Comparison of ENCODE assay signal across 7 cellular contexts in the genomic region with DNA sequence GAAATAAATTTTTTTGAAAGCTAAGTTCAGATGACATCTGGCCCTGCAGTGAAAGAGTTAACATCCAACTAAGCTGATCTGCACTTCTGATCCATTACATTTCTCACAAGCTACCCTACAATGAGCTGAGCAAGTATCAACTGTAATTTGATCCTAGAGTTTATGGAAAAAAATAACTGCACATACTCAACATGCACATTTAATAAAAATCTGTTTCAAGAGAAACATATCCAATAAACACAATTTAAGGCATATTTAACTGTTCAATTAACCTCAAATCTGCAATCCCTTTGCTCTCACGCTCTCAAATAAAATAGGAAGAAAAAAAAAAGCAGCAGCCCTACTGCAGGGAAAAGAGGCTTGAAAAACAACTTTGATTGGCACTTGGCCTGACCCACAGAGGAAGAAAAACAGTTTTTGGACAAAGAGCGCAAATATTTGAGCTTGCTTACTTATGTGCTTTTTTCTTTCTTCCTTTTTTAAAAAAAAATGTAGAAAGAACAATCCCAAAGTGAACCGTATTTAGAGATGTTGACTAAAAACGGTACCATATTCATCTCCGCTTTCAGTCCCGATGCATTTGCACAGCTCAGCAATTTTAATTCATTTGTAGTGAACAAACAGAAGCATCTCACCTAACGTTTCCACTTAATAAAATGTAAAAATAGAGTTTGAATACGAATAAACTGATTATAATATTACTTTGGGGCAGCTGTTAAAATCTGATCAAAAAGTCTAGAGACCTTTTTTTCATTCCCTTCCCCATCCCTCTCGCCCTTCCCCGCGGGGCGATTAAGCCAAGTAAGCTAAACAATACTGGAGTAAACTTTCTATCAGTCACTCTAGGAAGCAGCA. TPM values are rescaled to one million over a fixed set of nuclear protein-coding genes. Genes with fewer than 3 reads are reported as not detected.
DNase-seq lines count a peak whose midpoint lies in the region; ATAC-seq and TF ChIP-seq lines count a peak whose summit lies in the region.

No MANE protein-coding gene starts in this region.

- H3K36me3 ChIP-seq in lower lobe of right lung (no peaks in the 10 kb centered on the region), thyroid gland (no peaks in the 10 kb centered on the region)

- no TSS peak for BruUV-seq in MCF 10A (replicated peaks; lab: Mats Ljungman, UMichigan)

- H3K27me3 Mint-ChIP-seq in MCF 10A (ENCODE audit: insufficient read depth, unreplicated experiment): no peaks in the 10 kb centered on the region

- no peak for TF ChIP-seq POLR2A in thyroid gland (IDR thresholded peaks at IDR 0.05)

- H3K27ac ChIP-seq in lower lobe of right lung (peak overlapping the region; percentile 80), thyroid gland (peak overlapping the region in 2 of 3 donors; percentile 86 to 95)

- DNase-seq in GM12865 (ENCODE audit: low read depth): no peak
- DNase-seq in NCI-H446 (lab: John Stamatoyannopoulos, UW): peak; percentile 27 to 53
- DNase-seq in MCF 10A (ENCODE audit: unreplicated experiment): peak; percentile 9
- DNase-seq in lower lobe of right lung: no peak
- no peak for DNase-seq in thyroid gland
- no peak for DNase-seq in activated CD4-positive, CD25-positive, alpha-beta regulatory T cell treated with anti-CD3 and anti-CD28 coated beads, Interleukin-2, amount 50 U/mL, for 72 hours
- no peak for DNase-seq in UCSD-AML1 (lab: John Stamatoyannopoulos, UW; ENCODE audit: unreplicated experiment)

- CTCF ChIA-PET in MCF 10A (lab: Yijun Ruan, JAX): interaction anchor here (0.6 to 2.0 kb wide), 15 partner anchors 74 to 1487 kb away, joined by 3 to 10 read pairs (median 4); no protein-coding TSS in a partner anchor

- H3K4me1 ChIP-seq in lower lobe of right lung: peaks cover 30% of the 10 kb centered on the region
- H3K4me1 ChIP-seq in thyroid gland: peaks cover 13 to 21% of the 10 kb centered on the region in 2 donors

- POLR2A ChIA-PET in MCF 10A (lab: Yijun Ruan, JAX): interaction anchor here (0.6 to 4.1 kb wide), 34 partner anchors 8 to 693 kb away, joined by 3 to 52 read pairs (median 6); partner anchors contain the start of gene CWC15

- 1% methylated on average over 12 of the region's 12 CpGs for WGBS in thyroid gland, 2 donors

- ATAC-seq in lower lobe of right lung: no peak

- no peak overlapping the region for H3K4me3 Mint-ChIP-seq in MCF 10A (ENCODE audit: unreplicated experiment)

- TF ChIP-seq CTCF in GM12865 (IDR thresholded peaks at IDR 0.05; ENCODE audit: insufficient read depth, low read depth, low read length, missing control alignments) (no peak), MCF 10A (IDR thresholded peaks at IDR 0.05; ENCODE audit: unreplicated experiment) (no peak), lower lobe of right lung (IDR thresholded peaks at IDR 0.05) (no peak), thyroid gland (IDR thresholded peaks at IDR 0.05) (no peak)

- H3K9me3 ChIP-seq in lower lobe of right lung: no peaks in the 10 kb centered on the region
- no peaks in the 10 kb centered on the region for H3K9me3 ChIP-seq in thyroid gland

- H3K4me3 ChIP-seq in GM12865 (ENCODE audit: low read depth, low read length): peak overlapping the region; percentile 47
- H3K4me3 ChIP-seq in lower lobe of right lung: peak overlapping the region; percentile 79
- H3K4me3 ChIP-seq in thyroid gland (replicated peaks in 1 of 3): peak overlapping the region; percentile 23 to 88 (median 73)

- H3K4me1 Mint-ChIP-seq in MCF 10A (ENCODE audit: insufficient read depth, unreplicated experiment): peaks cover 19% of the 10 kb centered on the region

- H3K27ac Mint-ChIP-seq in MCF 10A (ENCODE audit: low read depth, unreplicated experiment): peak overlapping the region; percentile 23

- intact Hi-C loops in MCF 10A (cut with micrococcal nuclease) (loop anchor here (1.0 to 5.0 kb wide), 4 partner anchors 162 to 353 kb away; partner anchors contain the start of gene SRSF8), lower lobe of right lung (cut with DNase I) (no loop called here), thyroid gland (cut with DNase I) (loop anchor here (10.0 kb wide), 1 partner anchor 75 kb away; no protein-coding TSS in a partner anchor)

- no peaks in the 10 kb centered on the region for H3K9me3 Mint-ChIP-seq in MCF 10A (ENCODE audit: unreplicated experiment)

- peaks cover 6% of the 10 kb centered on the region for H3K36me3 Mint-ChIP-seq in MCF 10A (ENCODE audit: insufficient read depth, unreplicated experiment)

- no peaks in the 10 kb centered on the region for H3K27me3 ChIP-seq in lower lobe of right lung (ENCODE audit: low read depth)
- no peaks in the 10 kb centered on the region for H3K27me3 ChIP-seq in thyroid gland

RNA-seq across cellular contexts. Expression of gene SESN3, which starts 1.6 kb away (rescaled TPM):
- 3.0 and 6.3 TPM in 2 replicates for total RNA-seq in MCF 10A (2022)
- 33.8 TPM for total RNA-seq in lower lobe of right lung
- 10 to 100 TPM; 54.3 to 82.2 (median 71.8) TPM for total RNA-seq in thyroid gland

Comparison
In these comparisons a context has a peak if more than half of its experiments do, and no peak if none do; other contexts are left out.
1. DNase-seq: peak in NCI-H446 (2 of 2) and MCF 10A (single experiment); none in GM12865 (single experiment), lower lobe of right lung (single experiment), thyroid gland (0 of 2), activated CD4-positive, CD25-positive, alpha-beta regulatory T cell treated with anti-CD3 and anti-CD28 coated beads, Interleukin-2, amount 50 U/mL, for 72 hours (single experiment) and UCSD-AML1 (single experiment).
2. Peak in every context shown above with its lines, with median percentiles within 50 percentile points of each other: H3K4me3 ChIP-seq.